Comparison of ENCODE assay signal across 9 cellular contexts in the genomic region with DNA sequence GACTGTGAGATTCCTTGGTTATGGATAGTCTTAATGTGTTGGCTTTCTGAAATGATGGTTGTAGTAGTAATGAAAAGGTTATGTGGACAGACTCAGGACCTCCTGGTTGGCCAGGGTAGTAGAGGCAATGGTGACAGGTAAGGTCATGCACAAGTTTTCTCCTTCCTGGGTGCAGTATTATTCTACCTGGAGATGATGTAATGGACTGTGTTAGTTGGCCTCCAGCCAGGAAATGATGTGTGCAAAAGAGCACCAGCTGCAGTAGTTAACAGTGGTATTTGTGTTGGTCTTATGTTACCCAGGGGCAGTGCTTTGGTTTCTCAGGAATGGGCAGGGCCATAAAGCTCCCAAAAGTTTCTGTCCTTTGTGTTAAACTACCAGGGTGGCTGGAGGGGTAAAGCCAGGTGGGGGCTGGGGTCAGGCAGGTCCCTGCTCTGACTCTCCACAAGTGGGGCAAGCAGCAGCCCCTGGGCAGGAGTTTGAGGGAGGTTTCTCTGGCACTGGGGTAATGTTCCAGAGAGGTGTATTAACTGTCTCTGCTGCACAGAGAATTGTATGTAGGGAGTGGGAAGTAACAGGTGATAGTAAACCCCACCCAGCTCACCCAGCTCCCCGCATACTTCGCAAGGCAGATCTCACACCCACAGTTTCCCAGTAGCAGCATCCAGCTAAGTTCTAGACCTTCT. TPM values are rescaled to one million over a fixed set of nuclear protein-coding genes. Genes with fewer than 3 reads are reported as not detected.
DNase-seq lines count a peak whose midpoint lies in the region; ATAC-seq, FAIRE-seq and TF ChIP-seq lines count a peak whose summit lies in the region.
"Had no signal": no experiment of that assay in that cellular context is flagged by ENCODE, and none has a peak within 500 bp of the region (broad histone marks: within the 10 kb centered on the region; RNA-seq: fewer than 3 reads in every experiment).

No MANE protein-coding gene starts in this region.

- no peak for ATAC-seq in GM19397 (IDR thresholded peaks at IDR 0.05; ENCODE audit: unreplicated experiment)
- no peak for ATAC-seq in HG02981 (IDR thresholded peaks at IDR 0.05; ENCODE audit: unreplicated experiment)
- ATAC-seq: A549 had no signal

- H3K36me3 ChIP-seq in duodenal mucosa (ENCODE audit: control insufficient read depth in 1 of 2, insufficient read depth in 2 of 2, low read length in 2 of 2) (peaks cover 0 to 4% of the 10 kb centered on the region in 2 donors), small intestine (ENCODE audit: control insufficient read depth in 2 of 2, insufficient read depth in 2 of 2, low read length in 2 of 2) (peaks cover 0 to 2% of the 10 kb centered on the region in 2 donors), spleen (peaks cover 0 to 20% (median 0%) of the 10 kb centered on the region in 6 donors)

- intact Hi-C loops in spleen (cut with DNase I; ENCODE audit: low total_unique reads), result no loop called here

- TF ChIP-seq CTCF in spleen (IDR thresholded peaks at IDR 0.05 in 8 of 11, conservative IDR thresholded peaks at IDR 0.05 in 3 of 11), result no peak

- H3K4me3 ChIP-seq in duodenal mucosa (ENCODE audit: low read depth in 1 of 2, low read length in 2 of 2), result no peak overlapping the region
- no peak overlapping the region for H3K4me3 ChIP-seq in small intestine (ENCODE audit: low read depth in 1 of 2, low read length in 2 of 2)
- no peak overlapping the region for H3K4me3 ChIP-seq in spleen
- H3K4me3 ChIP-seq: A549 had no signal

- H3K27me3 ChIP-seq in duodenal mucosa (ENCODE audit: control insufficient read depth in 1 of 2, insufficient read depth in 2 of 2, low read length in 2 of 2), result no peaks in the 10 kb centered on the region
- no peaks in the 10 kb centered on the region for H3K27me3 ChIP-seq in small intestine (ENCODE audit: control insufficient read depth in 2 of 2, insufficient read depth in 2 of 2, low read length in 2 of 2)
- no peaks in the 10 kb centered on the region for H3K27me3 ChIP-seq in spleen (replicated peaks in 1 of 7)

- H3K4me1 ChIP-seq in duodenal mucosa (ENCODE audit: control insufficient read depth in 1 of 2, insufficient read depth in 2 of 2, low read length in 2 of 2) (peaks cover 10 to 15% of the 10 kb centered on the region in 2 donors), small intestine (ENCODE audit: control insufficient read depth in 2 of 2, insufficient read depth in 1 of 2, low read depth in 1 of 2, low read length in 1 of 2) (peaks cover 0 to 5% of the 10 kb centered on the region in 2 donors), spleen (peaks cover 0 to 10% (median 7%) of the 10 kb centered on the region in 6 donors)
- H3K4me1 ChIP-seq: A549 had no signal

- no peak for TF ChIP-seq POLR2A in spleen (IDR thresholded peaks at IDR 0.05)

- WGBS in small intestine, 3 donors, result 18 to 66% (median 48%) methylated on average over 2 of the region's 2 CpGs
- 91 to 98% (median 96%) methylated on average over 2 of the region's 2 CpGs for WGBS in spleen, 5 donors

- FAIRE-seq in small intestine (lab: Jason Lieb, UNC), result no peak
- FAIRE-seq: A549 had no signal

- peak; percentile 4 for DNase-seq in NCI-H82 (lab: John Stamatoyannopoulos, UW)
- DNase-seq in NCI-H82 treated with DMSO at 0.1 percent for 48 hours (lab: John Stamatoyannopoulos, UW; ENCODE audit: unreplicated experiment), result no peak
- peak; percentile 96 for DNase-seq in NCI-H69 (lab: John Stamatoyannopoulos, UW)
- peak; percentile 84 for DNase-seq in small intestine
- no peak for DNase-seq in spleen

- no peak overlapping the region for H3K9ac ChIP-seq in duodenal mucosa (ENCODE audit: low read depth in 1 of 2, low read length in 2 of 2)

- peak overlapping the region; percentile 5 for H3K27ac ChIP-seq in duodenal mucosa (ENCODE audit: low read depth, low read length)
- H3K27ac ChIP-seq in small intestine (ENCODE audit: low read depth in 1 of 2, low read length in 1 of 2), result peak overlapping the region in 1 of 2 donors; percentile 37
- H3K27ac ChIP-seq in spleen, result peak overlapping the region in 1 of 8 donors; percentile 1
- H3K27ac ChIP-seq: A549 had no signal

- H3K9me3 ChIP-seq in duodenal mucosa (ENCODE audit: control insufficient read depth in 1 of 2, low read length in 2 of 2) (no peaks in the 10 kb centered on the region), small intestine (ENCODE audit: control insufficient read depth, low read depth) (no peaks in the 10 kb centered on the region), spleen (no peaks in the 10 kb centered on the region)
- H3K9me3 ChIP-seq: A549 had no signal

RNA-seq across cellular contexts. Expression of a gene that starts 36.3 kb away (rescaled TPM):
- polyA plus RNA-seq in small intestine (under 1 TPM in 2 of 3 donors, not detected in 1; 0.07 to 0.27 TPM), spleen (under 1 TPM in 2 of 3 donors, not detected in 1; 0.03 to 0.54 TPM)
- total RNA-seq in spleen, result 1 to 10 TPM in 1 of 7 donors, under 1 TPM in 3, not detected in 3; 0.11 to 2.7 (median 0.46) TPM
- polyA plus RNA-seq: A549 had no signal

RNA-seq across cellular contexts. Expression of a gene that starts 57.6 kb away (rescaled TPM):
- polyA plus RNA-seq in small intestine (10 to 100 TPM; 10.3 to 13.4 (median 11.6) TPM), spleen (1 to 10 TPM; 3.6 to 7.6 (median 5.4) TPM)
- total RNA-seq in spleen, result 10 to 100 TPM; 36.9 to 86.6 (median 55.6) TPM

RNA-seq across cellular contexts. Expression of a gene that starts 57.6 kb away (rescaled TPM):
- polyA plus RNA-seq in small intestine (1 to 10 TPM; 3.5 to 4.7 (median 3.8) TPM), spleen (1 to 10 TPM; 3.7 to 5.6 (median 5.1) TPM)
- 10 to 100 TPM in 3 of 7 donors, 1 to 10 TPM in 4; 4.6 to 18.0 (median 9.8) TPM for total RNA-seq in spleen

Comparison
In these comparisons a context has a peak if more than half of its experiments do, and no peak if none do; other contexts are left out.
1. DNase-seq: peak in NCI-H82 (single experiment), NCI-H69 (single experiment) and small intestine (single experiment); none in NCI-H82 treated with DMSO at 0.1 percent for 48 hours (single experiment) and spleen (single experiment).